ENCODE assay signal across 9 cellular contexts in genomic region chr1:4960336-4960735, GRCh38.
"Had no signal": no experiment of that assay in that cellular context is flagged by ENCODE, and none has a peak within 500 bp of the region (broad histone marks: within the 10 kb centered on the region; RNA-seq: fewer than 3 reads in every experiment).

No MANE protein-coding gene starts in this region.

- H3K4me3 ChIP-seq: GM23248, GM23338, HAP-1 had no signal

- H3K4me2 ChIP-seq: GM23338 had no signal

- ATAC-seq: HCT116 had no signal

- DNase-seq: GM23248, GOT3, H7, H9, HCEC 1CT, HFFc6 had no signal

- H3K9me3 ChIP-seq: HAP-1 had no signal

- H3K4me1 ChIP-seq: HAP-1 had no signal

- H3K4me3 Mint-ChIP-seq: GM23338, H9, HFFc6 had no signal

- H3K27ac ChIP-seq: GM23248 had no signal

- H3K36me3 ChIP-seq: HAP-1 had no signal

- H3K9ac ChIP-seq: GM23248 had no signal

- H2AFZ ChIP-seq: GM23248, GM23338 had no signal

- H3K27ac Mint-ChIP-seq: GM23338, HFFc6 had no signal
